Comparison of ENCODE assay signal across 1 cellular context in genomic region chr18:22827741-22828140, GRCh38.
TF ChIP-seq lines count a peak whose summit lies in the region.

No MANE protein-coding gene starts in this region.

TF ChIP-seq in IMR-90, 13 proteins besides CTCF, POLR2A, EP300 and RAD21:
- TF ChIP-seq CHD1 (IDR thresholded peaks at IDR 0.05; ENCODE audit: low read depth, low read length), result no peak
- no peak for TF ChIP-seq NFE2L2 (IDR thresholded peaks at IDR 0.05; ENCODE audit: low read depth, low read length)
- no peak for TF ChIP-seq MAFK (IDR thresholded peaks at IDR 0.05; ENCODE audit: low read depth, low read length)
- TF ChIP-seq, protein P1, sequence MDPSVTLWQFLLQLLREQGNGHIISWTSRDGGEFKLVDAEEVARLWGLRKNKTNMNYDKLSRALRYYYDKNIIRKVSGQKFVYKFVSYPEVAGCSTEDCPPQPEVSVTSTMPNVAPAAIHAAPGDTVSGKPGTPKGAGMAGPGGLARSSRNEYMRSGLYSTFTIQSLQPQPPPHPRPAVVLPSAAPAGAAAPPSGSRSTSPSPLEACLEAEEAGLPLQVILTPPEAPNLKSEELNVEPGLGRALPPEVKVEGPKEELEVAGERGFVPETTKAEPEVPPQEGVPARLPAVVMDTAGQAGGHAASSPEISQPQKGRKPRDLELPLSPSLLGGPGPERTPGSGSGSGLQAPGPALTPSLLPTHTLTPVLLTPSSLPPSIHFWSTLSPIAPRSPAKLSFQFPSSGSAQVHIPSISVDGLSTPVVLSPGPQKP (IDR thresholded peaks at IDR 0.05; ENCODE audit: borderline replicate concordance, low read depth, low read length), result no peak
- no peak for TF ChIP-seq RCOR1 (IDR thresholded peaks at IDR 0.05; ENCODE audit: insufficient replicate concordance, low read length)
- TF ChIP-seq, protein P2, sequence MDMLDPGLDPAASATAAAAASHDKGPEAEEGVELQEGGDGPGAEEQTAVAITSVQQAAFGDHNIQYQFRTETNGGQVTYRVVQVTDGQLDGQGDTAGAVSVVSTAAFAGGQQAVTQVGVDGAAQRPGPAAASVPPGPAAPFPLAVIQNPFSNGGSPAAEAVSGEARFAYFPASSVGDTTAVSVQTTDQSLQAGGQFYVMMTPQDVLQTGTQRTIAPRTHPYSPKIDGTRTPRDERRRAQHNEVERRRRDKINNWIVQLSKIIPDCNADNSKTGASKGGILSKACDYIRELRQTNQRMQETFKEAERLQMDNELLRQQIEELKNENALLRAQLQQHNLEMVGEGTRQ (IDR thresholded peaks at IDR 0.05; ENCODE audit: low read depth, low read length), result no peak
- TF ChIP-seq BHLHE40 (IDR thresholded peaks at IDR 0.05; ENCODE audit: low read depth, low read length), result no peak
- no peak for TF ChIP-seq RFX5 (IDR thresholded peaks at IDR 0.05; ENCODE audit: low read depth, low read length)
- TF ChIP-seq FOS (IDR thresholded peaks at IDR 0.05; ENCODE audit: low read depth, low read length), result no peak
- TF ChIP-seq MAZ (IDR thresholded peaks at IDR 0.05; ENCODE audit: borderline replicate concordance, low read depth, low read length), result no peak
- TF ChIP-seq MXI1 (IDR thresholded peaks at IDR 0.05; ENCODE audit: borderline replicate concordance, low read depth, low read length), result no peak
- no peak for TF ChIP-seq CEBPB (IDR thresholded peaks at IDR 0.05; ENCODE audit: low read depth, low read length)
- TF ChIP-seq SMC3 (IDR thresholded peaks at IDR 0.05; ENCODE audit: low read depth, low read length), result no peak
